Comparison of ENCODE assay signal across 14 cellular contexts in the genomic region with DNA sequence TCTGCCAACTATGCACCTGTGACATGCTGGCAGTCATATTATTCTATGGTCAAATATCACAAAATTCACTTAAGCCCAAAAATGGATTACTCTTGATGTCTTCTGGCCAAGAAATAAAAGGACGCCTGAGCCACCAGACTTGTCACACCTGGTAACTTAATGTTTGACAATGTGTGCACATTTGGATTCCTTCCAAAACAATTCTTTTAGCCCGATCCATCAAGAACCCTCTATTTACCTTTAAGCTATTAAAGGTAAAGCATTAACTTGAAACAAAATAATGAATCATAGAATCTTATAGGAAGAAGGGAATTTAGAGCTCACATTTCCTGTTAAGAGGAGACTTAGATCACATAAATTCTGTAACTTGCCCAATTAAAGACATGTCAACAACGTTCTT. TPM values are rescaled to one million over a fixed set of nuclear protein-coding genes. Genes with fewer than 3 reads are reported as not detected.
A peak's percentile ranks its signal among the peaks of the same experiment; 100 is the strongest.
DNase-seq lines count a peak whose midpoint lies in the region; ATAC-seq and TF ChIP-seq lines count a peak whose summit lies in the region.
"Had no signal": no experiment of that assay in that cellular context is flagged by ENCODE, and none has a peak within 500 bp of the region (broad histone marks: within the 10 kb centered on the region; RNA-seq: fewer than 3 reads in every experiment).

No MANE protein-coding gene starts in this region.

- no peak overlapping the region for H3K27ac ChIP-seq in naive thymus-derived CD4-positive, alpha-beta T cell (ENCODE audit: low read depth, low read length)

- no peaks in the 10 kb centered on the region for H3K9me3 Mint-ChIP-seq in Calu3 (ENCODE audit: low read depth, unreplicated experiment)
- no peaks in the 10 kb centered on the region for H3K9me3 Mint-ChIP-seq in activated T-helper 17 cell treated with anti-CD3 and anti-CD28 coated beads, Interleukin-2, amount 50 U/mL, for 72 hours
- no peaks in the 10 kb centered on the region for H3K9me3 Mint-ChIP-seq in naive thymus-derived CD4-positive, alpha-beta T cell
- H3K9me3 Mint-ChIP-seq in activated CD8-positive, alpha-beta T cell treated with anti-CD3 and anti-CD28 coated beads, Interleukin-2, amount 10 ng/mL, durations not matched to agents 7 days and 5 days (ENCODE audit: insufficient read depth) = no peaks in the 10 kb centered on the region
- H3K9me3 Mint-ChIP-seq: brain; CD8-positive, alpha-beta memory T cell; nephron had no signal

- POLR2A ChIA-PET in naive thymus-derived CD4-positive, alpha-beta T cell (lab: Charles Lee) = no interaction called here
- POLR2A ChIA-PET in activated CD8-positive, alpha-beta T cell treated with anti-CD3 and anti-CD28 coated beads, Interleukin-2, amount 10 ng/mL, durations not matched to agents 7 days and 5 days (lab: Charles Lee) = no interaction called here

- H3K4me1 Mint-ChIP-seq in Calu3 (ENCODE audit: low read depth, unreplicated experiment) = peaks cover 31% of the 10 kb centered on the region
- H3K4me1 Mint-ChIP-seq in activated T-helper 17 cell treated with anti-CD3 and anti-CD28 coated beads, Interleukin-2, amount 50 U/mL, for 72 hours = peaks cover 15% of the 10 kb centered on the region
- H3K4me1 Mint-ChIP-seq in naive thymus-derived CD4-positive, alpha-beta T cell = peaks cover 0 to 40% (median 15%) of the 10 kb centered on the region in 7 donors
- H3K4me1 Mint-ChIP-seq in activated CD8-positive, alpha-beta T cell treated with anti-CD3 and anti-CD28 coated beads, Interleukin-2, amount 10 ng/mL, durations not matched to agents 7 days and 5 days (ENCODE audit: low read depth) = peaks cover 6% of the 10 kb centered on the region

- H3K4me3 Mint-ChIP-seq in Calu3 (ENCODE audit: low read depth, unreplicated experiment) = peak overlapping the region; percentile 45
- no peak overlapping the region for H3K4me3 Mint-ChIP-seq in activated T-helper 17 cell treated with anti-CD3 and anti-CD28 coated beads, Interleukin-2, amount 50 U/mL, for 72 hours
- no peak overlapping the region for H3K4me3 Mint-ChIP-seq in naive thymus-derived CD4-positive, alpha-beta T cell
- H3K4me3 Mint-ChIP-seq in activated CD8-positive, alpha-beta T cell treated with anti-CD3 and anti-CD28 coated beads, Interleukin-2, amount 10 ng/mL, durations not matched to agents 7 days and 5 days = no peak overlapping the region
- H3K4me3 Mint-ChIP-seq: activated CD4-positive, alpha-beta T cell treated with anti-CD3 and anti-CD28 coated beads for 36 hours; brain; CD8-positive, alpha-beta memory T cell; nephron had no signal

- H3K9me3 ChIP-seq in naive thymus-derived CD4-positive, alpha-beta T cell (ENCODE audit: control insufficient read depth in 2 of 3, low read length in 3 of 3) = no peaks in the 10 kb centered on the region

- DNase-seq in Calu3 (peak; percentile 52), NCI-H1436 treated with DMSO at 0.1 percent for 48 hours (lab: John Stamatoyannopoulos, UW) (peak; percentile 34), left cardiac atrium (no peak), activated gamma-delta T cell (lab: John Stamatoyannopoulos, UW) (no peak), AG08396 (ENCODE audit: low spot score) (no peak)
- DNase-seq in naive thymus-derived CD4-positive, alpha-beta T cell = no peak
- DNase-seq in activated CD8-positive, alpha-beta T cell treated with anti-CD3 and anti-CD28 coated beads, Interleukin-2, amount 10 ng/mL, durations not matched to agents 7 days and 5 days = no peak
- DNase-seq: activated CD4-positive, alpha-beta T cell treated with anti-CD3 and anti-CD28 coated beads for 36 hours; CD8-positive, alpha-beta memory T cell; effector CD8-positive, alpha-beta T cell; NCI-H1694 had no signal

- ATAC-seq in activated T-helper 17 cell treated with anti-CD3 and anti-CD28 coated beads, Interleukin-2, amount 50 U/mL, for 72 hours (replicated peaks) = no peak
- no peak for ATAC-seq in naive thymus-derived CD4-positive, alpha-beta T cell
- ATAC-seq in activated CD8-positive, alpha-beta T cell treated with anti-CD3 and anti-CD28 coated beads, Interleukin-2, amount 10 ng/mL, durations not matched to agents 7 days and 5 days = no peak
- ATAC-seq in left cardiac atrium = no peak

- intact Hi-C loops in Calu3 (cut with micrococcal nuclease; ENCODE audit: unreplicated experiment) (loop anchor here (2.0 kb wide), 1 partner anchor 101 kb away; no protein-coding TSS in a partner anchor), left cardiac atrium (cut with DNase I) (no loop called here)
- intact Hi-C loops in naive thymus-derived CD4-positive, alpha-beta T cell (cut with micrococcal nuclease) = no loop called here

- no peak for TF ChIP-seq CTCF in Calu3 (IDR thresholded peaks at IDR 0.05; ENCODE audit: unreplicated experiment)

- peaks cover 14% of the 10 kb centered on the region for H3K36me3 Mint-ChIP-seq in Calu3 (ENCODE audit: insufficient read depth, unreplicated experiment)
- peaks cover 95% of the 10 kb centered on the region for H3K36me3 Mint-ChIP-seq in activated T-helper 17 cell treated with anti-CD3 and anti-CD28 coated beads, Interleukin-2, amount 50 U/mL, for 72 hours (ENCODE audit: low read depth)
- H3K36me3 Mint-ChIP-seq in naive thymus-derived CD4-positive, alpha-beta T cell = peaks cover 6 to 65% (median 40%) of the 10 kb centered on the region in 5 donors
- H3K36me3 Mint-ChIP-seq in activated CD8-positive, alpha-beta T cell treated with anti-CD3 and anti-CD28 coated beads, Interleukin-2, amount 10 ng/mL, durations not matched to agents 7 days and 5 days (ENCODE audit: low read depth) = peaks cover 44% of the 10 kb centered on the region

- H3K36me3 ChIP-seq in naive thymus-derived CD4-positive, alpha-beta T cell (ENCODE audit: control insufficient read depth in 2 of 3, insufficient read depth in 3 of 3, low read length in 3 of 3) = peaks cover 13 to 68% (median 14%) of the 10 kb centered on the region in 3 experiments

- peaks cover 0 to 2% of the 10 kb centered on the region in 2 donors for H3K4me1 ChIP-seq in naive thymus-derived CD4-positive, alpha-beta T cell (ENCODE audit: control insufficient read depth in 2 of 2, insufficient read depth in 2 of 2, low read length in 2 of 2)

- CTCF ChIA-PET in Calu3 (lab: Charles Lee) = interaction anchor here (0.5 to 2.2 kb wide), 7 partner anchors 13 to 287 kb away, joined by 3 to 11 read pairs (median 4); a partner anchor contains a TSS
- CTCF ChIA-PET in naive thymus-derived CD4-positive, alpha-beta T cell (lab: Charles Lee) = no interaction called here
- CTCF ChIA-PET in activated CD8-positive, alpha-beta T cell treated with anti-CD3 and anti-CD28 coated beads, Interleukin-2, amount 10 ng/mL, durations not matched to agents 7 days and 5 days (lab: Charles Lee) = interaction anchor here (0.7 to 1.0 kb wide), 2 partner anchors 46 to 1678 kb away, joined by 3 to 4 read pairs; a partner anchor contains a TSS

- no TSS peak for BruUV-seq in Calu3 (replicated peaks; lab: Mats Ljungman, UMichigan)

- no peaks in the 10 kb centered on the region for H3K27me3 Mint-ChIP-seq in Calu3 (ENCODE audit: unreplicated experiment)
- no peaks in the 10 kb centered on the region for H3K27me3 Mint-ChIP-seq in activated T-helper 17 cell treated with anti-CD3 and anti-CD28 coated beads, Interleukin-2, amount 50 U/mL, for 72 hours
- H3K27me3 Mint-ChIP-seq in naive thymus-derived CD4-positive, alpha-beta T cell = no peaks in the 10 kb centered on the region
- no peaks in the 10 kb centered on the region for H3K27me3 Mint-ChIP-seq in activated CD8-positive, alpha-beta T cell treated with anti-CD3 and anti-CD28 coated beads, Interleukin-2, amount 10 ng/mL, durations not matched to agents 7 days and 5 days (ENCODE audit: low read depth)
- H3K27me3 Mint-ChIP-seq: activated CD4-positive, alpha-beta T cell treated with anti-CD3 and anti-CD28 coated beads for 36 hours; brain; CD8-positive, alpha-beta memory T cell had no signal

- H3K27me3 ChIP-seq in naive thymus-derived CD4-positive, alpha-beta T cell (ENCODE audit: control insufficient read depth in 2 of 2, insufficient read depth in 2 of 2, low read length in 2 of 2) = no peaks in the 10 kb centered on the region

- H3K27ac Mint-ChIP-seq in Calu3 (ENCODE audit: unreplicated experiment) = peak overlapping the region; percentile 66
- peak overlapping the region; percentile 66 for H3K27ac Mint-ChIP-seq in activated T-helper 17 cell treated with anti-CD3 and anti-CD28 coated beads, Interleukin-2, amount 50 U/mL, for 72 hours
- H3K27ac Mint-ChIP-seq in naive thymus-derived CD4-positive, alpha-beta T cell = peak overlapping the region in 6 of 9 donors; percentile 1 to 65 (median 50)
- H3K27ac Mint-ChIP-seq in activated CD8-positive, alpha-beta T cell treated with anti-CD3 and anti-CD28 coated beads, Interleukin-2, amount 10 ng/mL, durations not matched to agents 7 days and 5 days = no peak overlapping the region

- no peak overlapping the region for H3K4me3 ChIP-seq in naive thymus-derived CD4-positive, alpha-beta T cell (ENCODE audit: low read length)

RNA-seq across cellular contexts. Expression of a gene that starts 46.5 kb away (rescaled TPM):
- total RNA-seq in Calu3 (2022) (21.7 and 23.4 TPM in 2 replicates), left cardiac atrium (10 to 100 TPM; 63.0 to 64.8 TPM)
- total RNA-seq in activated T-helper 17 cell treated with anti-CD3 and anti-CD28 coated beads, Interleukin-2, amount 50 U/mL, for 72 hours = 10 to 100 TPM; 15.4 to 32.3 TPM
- total RNA-seq in naive thymus-derived CD4-positive, alpha-beta T cell = 10 to 100 TPM; 16.1 to 25.8 (median 22.6) TPM
- 10 to 100 TPM; 58.4 to 76.4 TPM for polyA plus RNA-seq in naive thymus-derived CD4-positive, alpha-beta T cell
- total RNA-seq in activated CD8-positive, alpha-beta T cell treated with anti-CD3 and anti-CD28 coated beads, Interleukin-2, amount 10 ng/mL, durations not matched to agents 7 days and 5 days = 10 to 100 TPM; 27.8 to 30.4 TPM

Comparison
In these comparisons a context has a peak if more than half of its experiments do, and no peak if none do; other contexts are left out.
1. DNase-seq: peak in Calu3 (single experiment) and NCI-H1436 treated with DMSO at 0.1 percent for 48 hours (single experiment); none in naive thymus-derived CD4-positive, alpha-beta T cell (0 of 9), activated CD8-positive, alpha-beta T cell treated with anti-CD3 and anti-CD28 coated beads, Interleukin-2, amount 10 ng/mL, durations not matched to agents 7 days and 5 days (single experiment), left cardiac atrium (single experiment), activated gamma-delta T cell (single experiment) and AG08396 (single experiment).